ENCODE assay signal across 27 cellular contexts in the genomic region with DNA sequence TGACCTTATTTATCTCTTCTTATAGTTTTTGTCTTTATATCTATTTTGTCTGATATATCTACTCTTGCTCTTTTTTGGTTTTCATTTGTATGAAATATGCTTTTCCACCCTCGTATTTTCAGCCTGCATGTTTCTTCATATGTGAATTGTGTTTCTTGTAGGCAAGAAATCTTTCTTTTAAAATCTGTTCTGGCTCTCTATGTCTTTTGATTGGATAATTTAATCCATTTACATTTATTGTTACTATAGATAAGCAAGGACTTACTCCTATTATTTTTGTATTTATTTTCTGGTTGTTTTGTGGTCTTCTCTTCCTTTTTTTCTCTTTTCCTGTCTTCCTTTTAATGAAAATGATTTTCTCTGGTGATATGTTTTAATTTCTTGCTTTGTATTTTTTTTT.
"Had no signal": no experiment of that assay in that cellular context is flagged by ENCODE, and none has a peak within 500 bp of the region (broad histone marks: within the 10 kb centered on the region; RNA-seq: fewer than 3 reads in every experiment).

No MANE protein-coding gene starts in this region.

- H3K4me1 ChIP-seq: colonic mucosa, esophagus muscularis mucosa, esophagus squamous epithelium, foreskin keratinocyte, gastrocnemius medialis, gastroesophageal sphincter, heart left ventricle, heart right ventricle had no signal

- FAIRE-seq: endometrium, endothelial cell of umbilical vein had no signal

- H3K27me3 Mint-ChIP-seq: dendritic cell treated with granulocyte-macrophage colony-stimulating factor and Interleukin-4, amounts not matched to agents 40 ng/mL and 50 ng/mL, for 4 days; effector memory CD8-positive, alpha-beta T cell had no signal

- H3K4me1 Mint-ChIP-seq: endodermal cell had no signal

- H3K4me3 ChIP-seq: colonic mucosa, coronary artery, dorsolateral prefrontal cortex, esophagus muscularis mucosa, esophagus squamous epithelium, gastrocnemius medialis, gastroesophageal sphincter, heart left ventricle, heart right ventricle had no signal

- H3K9me3 Mint-ChIP-seq: effector memory CD8-positive, alpha-beta T cell had no signal

- H3K27ac Mint-ChIP-seq: dendritic cell treated with granulocyte-macrophage colony-stimulating factor and Interleukin-4, amounts not matched to agents 40 ng/mL and 50 ng/mL, for 4 days; effector memory CD8-positive, alpha-beta T cell; endodermal cell had no signal

- ATAC-seq: effector memory CD8-positive, alpha-beta T cell; esophagus mucosa; foreskin keratinocyte; gastrocnemius medialis; gastroesophageal sphincter; heart left ventricle; heart right ventricle had no signal

- H3K36me3 ChIP-seq: colonic mucosa, esophagus muscularis mucosa, esophagus squamous epithelium, gastrocnemius medialis, gastroesophageal sphincter, heart left ventricle, heart right ventricle had no signal

- H3K27ac ChIP-seq: colonic mucosa, coronary artery, dorsolateral prefrontal cortex, epithelial cell of prostate, esophagus muscularis mucosa, esophagus squamous epithelium, foreskin keratinocyte, gastrocnemius medialis, gastroesophageal sphincter, heart left ventricle, heart right ventricle had no signal

- DNase-seq: colonic mucosa; cortex of kidney; dermis blood vessel endothelial cell; dorsolateral prefrontal cortex; effector CD4-positive, alpha-beta T cell; effector CD8-positive, alpha-beta T cell; effector memory CD4-positive, alpha-beta T cell; effector memory CD8-positive, alpha-beta T cell; endodermal cell; erythroblast; esophagus squamous epithelium; foreskin fibroblast; foreskin keratinocyte; foreskin melanocyte; gastrocnemius medialis; glutamatergic neuron; head of caudate nucleus; heart left ventricle; heart right ventricle had no signal

- H3K27me3 ChIP-seq: colonic mucosa, esophagus muscularis mucosa, esophagus squamous epithelium, foreskin keratinocyte, gastrocnemius medialis, gastroesophageal sphincter, heart left ventricle, heart right ventricle had no signal

- H3K4me3 Mint-ChIP-seq: dendritic cell treated with granulocyte-macrophage colony-stimulating factor and Interleukin-4, amounts not matched to agents 40 ng/mL and 50 ng/mL, for 4 days; effector memory CD8-positive, alpha-beta T cell; endodermal cell had no signal

- H3K9me3 ChIP-seq: colonic mucosa, esophagus squamous epithelium had no signal
